ENCODE assay signal across 1 cellular context in the genomic region with DNA sequence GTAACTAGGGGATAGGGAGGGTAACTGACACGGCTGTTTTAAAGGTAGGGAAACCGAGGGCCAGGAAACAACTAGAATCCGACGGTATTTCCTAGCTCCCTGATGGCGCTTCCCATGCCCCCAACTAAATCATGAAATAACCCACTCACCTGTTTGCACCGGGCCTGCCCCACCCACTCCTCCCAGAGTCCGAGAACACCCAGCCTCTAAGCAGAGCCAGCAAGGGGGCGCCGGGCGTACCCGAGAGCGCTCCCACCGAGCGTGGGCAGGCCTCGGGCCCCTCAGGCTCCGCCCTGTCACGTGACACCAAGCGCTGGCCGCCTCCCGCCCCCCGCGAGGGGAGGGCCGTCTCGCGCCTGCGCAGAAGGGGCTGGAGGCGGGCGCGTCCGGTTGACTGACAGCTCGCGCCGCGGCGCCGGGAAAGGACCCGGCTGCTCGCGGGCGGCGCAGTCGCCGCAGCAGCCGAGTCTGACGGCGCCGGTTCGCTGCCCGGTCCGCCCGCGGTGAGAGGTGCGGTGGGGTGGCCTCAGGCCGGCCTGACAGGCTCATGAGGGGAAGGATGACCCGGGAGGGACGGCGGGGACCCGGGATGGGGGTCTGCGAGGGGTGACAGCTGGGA.
A peak's percentile ranks its signal among the peaks of the same experiment; 100 is the strongest.
TF ChIP-seq lines count a peak whose summit lies in the region.

A gene with protein sequence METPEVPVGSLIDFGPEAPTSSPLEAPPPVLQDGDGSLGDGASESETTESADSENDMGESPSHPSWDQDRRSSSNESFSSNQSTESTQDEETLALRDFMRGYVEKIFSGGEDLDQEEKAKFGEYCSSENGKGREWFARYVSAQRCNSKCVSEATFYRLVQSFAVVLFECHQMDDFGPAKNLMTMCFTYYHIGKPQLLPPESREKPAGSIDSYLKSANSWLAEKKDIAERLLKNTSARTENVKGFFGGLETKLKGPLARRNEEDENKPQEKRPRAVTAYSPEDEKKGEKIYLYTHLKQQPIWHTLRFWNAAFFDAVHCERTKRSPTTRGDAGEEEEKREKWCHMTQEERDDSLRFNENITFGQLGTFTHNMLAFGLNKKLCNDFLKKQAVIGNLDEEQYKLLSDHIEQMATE (plus strand): TSS at position 447 of the 619 bp plus-strand sequence. CDS start 39,277 bp downstream, outside the sequence.

TF ChIP-seq in HepG2, 621 proteins besides CTCF, POLR2A, EP300 and RAD21 (continued from another document and continues in another):
- TF ChIP-seq, protein P1, sequence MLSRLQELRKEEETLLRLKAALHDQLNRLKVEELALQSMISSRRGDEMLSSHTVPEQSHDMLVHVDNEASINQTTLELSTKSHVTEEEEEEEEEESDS (CRISPR knock-in tag; IDR thresholded peaks at IDR 0.05; ENCODE audit: borderline replicate concordance): no peak
- TF ChIP-seq XBP1 (CRISPR knock-in tag; IDR thresholded peaks at IDR 0.05) (no peak), ONECUT2 (CRISPR knock-in tag; IDR thresholded peaks at IDR 0.05) (no peak), FOXA1 (IDR thresholded peaks at IDR 0.05) (no peak), FOXA1 (CRISPR knock-in tag; IDR thresholded peaks at IDR 0.05) (no peak), IRX3 (CRISPR knock-in tag; IDR thresholded peaks at IDR 0.05; ENCODE audit: borderline replicate concordance, low read depth) (no peak), IKZF1 (IDR thresholded peaks at IDR 0.05) (no peak), ZNF256 (CRISPR knock-in tag; conservative IDR thresholded peaks at IDR 0.05) (no peak), ZNF549 (CRISPR knock-in tag; IDR thresholded peaks at IDR 0.05) (no peak), ZBTB21 (CRISPR knock-in tag; IDR thresholded peaks at IDR 0.05) (no peak; the same call in 1 of the 2 replicates), ZNF605 (CRISPR knock-in tag; IDR thresholded peaks at IDR 0.05) (peak; percentile 48; the same call in 1 of the 2 replicates), CHD2 (IDR thresholded peaks at IDR 0.05; ENCODE audit: low read depth, low read length) (peak; percentile 48; the same call in 1 of the 2 replicates), ZNF484 (CRISPR knock-in tag; IDR thresholded peaks at IDR 0.05; ENCODE audit: borderline replicate concordance, low read depth) (no peak), FOXP1 (IDR thresholded peaks at IDR 0.05) (no peak), FOXP1 (CRISPR knock-in tag; IDR thresholded peaks at IDR 0.05) (no peak), GLI4 (CRISPR knock-in tag; IDR thresholded peaks at IDR 0.05; ENCODE audit: borderline replicate concordance) (peak; percentile 71; the same call in 1 of the 2 replicates), GZF1 (CRISPR knock-in tag; IDR thresholded peaks at IDR 0.05) (peak; percentile 50; the same call in 1 of the 2 replicates), MLLT10 (CRISPR knock-in tag; IDR thresholded peaks at IDR 0.05) (no peak), GABPA (IDR thresholded peaks at IDR 0.05; ENCODE audit: low read depth, low read length) (no peak), GABPA (CRISPR knock-in tag; IDR thresholded peaks at IDR 0.05; ENCODE audit: low read depth) (peak; percentile 34; the same call in 1 of the 2 replicates), DPF2 (CRISPR knock-in tag; IDR thresholded peaks at IDR 0.05; ENCODE audit: borderline replicate concordance, low read depth) (no peak), TEAD3 (CRISPR knock-in tag; optimal IDR thresholded peaks at IDR 0.05; ENCODE audit: borderline replicate concordance) (no peak), MIER2 (CRISPR knock-in tag; IDR thresholded peaks at IDR 0.05) (no peak), HDAC1 (CRISPR knock-in tag; IDR thresholded peaks at IDR 0.05) (peak; percentile 53; the same call in 1 of the 2 replicates), ZNF788 (CRISPR knock-in tag; IDR thresholded peaks at IDR 0.05; ENCODE audit: borderline replicate concordance) (peak; percentile 61; the same call in 1 of the 2 replicates), RFXANK (CRISPR knock-in tag; IDR thresholded peaks at IDR 0.05) (no peak), JDP2 (CRISPR knock-in tag; IDR thresholded peaks at IDR 0.05; ENCODE audit: borderline replicate concordance) (no peak), NR2F1 (CRISPR knock-in tag; IDR thresholded peaks at IDR 0.05) (no peak), ZNF547 (CRISPR knock-in tag; IDR thresholded peaks at IDR 0.05) (peak; percentile 72), ZNF33B (CRISPR knock-in tag; IDR thresholded peaks at IDR 0.05) (0 out of 2 replicates have a peak, but pooled peaks have one; percentile 83), ISL2 (CRISPR knock-in tag; IDR thresholded peaks at IDR 0.05) (peak; percentile 44; the same call in 1 of the 2 replicates), FOXO1 (CRISPR knock-in tag; IDR thresholded peaks at IDR 0.05) (peak; percentile 50; the same call in 1 of the 2 replicates), ZNF431 (CRISPR knock-in tag; IDR thresholded peaks at IDR 0.05; ENCODE audit: borderline replicate concordance, low read depth) (0 out of 2 replicates have a peak, but pooled peaks have one; percentile 0)
- TF ChIP-seq, protein P2, sequence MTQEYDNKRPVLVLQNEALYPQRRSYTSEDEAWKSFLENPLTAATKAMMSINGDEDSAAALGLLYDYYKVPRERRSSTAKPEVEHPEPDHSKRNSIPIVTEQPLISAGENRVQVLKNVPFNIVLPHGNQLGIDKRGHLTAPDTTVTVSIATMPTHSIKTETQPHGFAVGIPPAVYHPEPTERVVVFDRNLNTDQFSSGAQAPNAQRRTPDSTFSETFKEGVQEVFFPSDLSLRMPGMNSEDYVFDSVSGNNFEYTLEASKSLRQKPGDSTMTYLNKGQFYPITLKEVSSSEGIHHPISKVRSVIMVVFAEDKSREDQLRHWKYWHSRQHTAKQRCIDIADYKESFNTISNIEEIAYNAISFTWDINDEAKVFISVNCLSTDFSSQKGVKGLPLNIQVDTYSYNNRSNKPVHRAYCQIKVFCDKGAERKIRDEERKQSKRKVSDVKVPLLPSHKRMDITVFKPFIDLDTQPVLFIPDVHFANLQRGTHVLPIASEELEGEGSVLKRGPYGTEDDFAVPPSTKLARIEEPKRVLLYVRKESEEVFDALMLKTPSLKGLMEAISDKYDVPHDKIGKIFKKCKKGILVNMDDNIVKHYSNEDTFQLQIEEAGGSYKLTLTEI (CRISPR knock-in tag; conservative IDR thresholded peaks at IDR 0.05): no peak
- TF ChIP-seq, protein P3, sequence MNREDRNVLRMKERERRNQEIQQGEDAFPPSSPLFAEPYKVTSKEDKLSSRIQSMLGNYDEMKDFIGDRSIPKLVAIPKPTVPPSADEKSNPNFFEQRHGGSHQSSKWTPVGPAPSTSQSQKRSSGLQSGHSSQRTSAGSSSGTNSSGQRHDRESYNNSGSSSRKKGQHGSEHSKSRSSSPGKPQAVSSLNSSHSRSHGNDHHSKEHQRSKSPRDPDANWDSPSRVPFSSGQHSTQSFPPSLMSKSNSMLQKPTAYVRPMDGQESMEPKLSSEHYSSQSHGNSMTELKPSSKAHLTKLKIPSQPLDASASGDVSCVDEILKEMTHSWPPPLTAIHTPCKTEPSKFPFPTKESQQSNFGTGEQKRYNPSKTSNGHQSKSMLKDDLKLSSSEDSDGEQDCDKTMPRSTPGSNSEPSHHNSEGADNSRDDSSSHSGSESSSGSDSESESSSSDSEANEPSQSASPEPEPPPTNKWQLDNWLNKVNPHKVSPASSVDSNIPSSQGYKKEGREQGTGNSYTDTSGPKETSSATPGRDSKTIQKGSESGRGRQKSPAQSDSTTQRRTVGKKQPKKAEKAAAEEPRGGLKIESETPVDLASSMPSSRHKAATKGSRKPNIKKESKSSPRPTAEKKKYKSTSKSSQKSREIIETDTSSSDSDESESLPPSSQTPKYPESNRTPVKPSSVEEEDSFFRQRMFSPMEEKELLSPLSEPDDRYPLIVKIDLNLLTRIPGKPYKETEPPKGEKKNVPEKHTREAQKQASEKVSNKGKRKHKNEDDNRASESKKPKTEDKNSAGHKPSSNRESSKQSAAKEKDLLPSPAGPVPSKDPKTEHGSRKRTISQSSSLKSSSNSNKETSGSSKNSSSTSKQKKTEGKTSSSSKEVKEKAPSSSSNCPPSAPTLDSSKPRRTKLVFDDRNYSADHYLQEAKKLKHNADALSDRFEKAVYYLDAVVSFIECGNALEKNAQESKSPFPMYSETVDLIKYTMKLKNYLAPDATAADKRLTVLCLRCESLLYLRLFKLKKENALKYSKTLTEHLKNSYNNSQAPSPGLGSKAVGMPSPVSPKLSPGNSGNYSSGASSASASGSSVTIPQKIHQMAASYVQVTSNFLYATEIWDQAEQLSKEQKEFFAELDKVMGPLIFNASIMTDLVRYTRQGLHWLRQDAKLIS (CRISPR knock-in tag; IDR thresholded peaks at IDR 0.05): no peak
- TF ChIP-seq, protein P4, sequence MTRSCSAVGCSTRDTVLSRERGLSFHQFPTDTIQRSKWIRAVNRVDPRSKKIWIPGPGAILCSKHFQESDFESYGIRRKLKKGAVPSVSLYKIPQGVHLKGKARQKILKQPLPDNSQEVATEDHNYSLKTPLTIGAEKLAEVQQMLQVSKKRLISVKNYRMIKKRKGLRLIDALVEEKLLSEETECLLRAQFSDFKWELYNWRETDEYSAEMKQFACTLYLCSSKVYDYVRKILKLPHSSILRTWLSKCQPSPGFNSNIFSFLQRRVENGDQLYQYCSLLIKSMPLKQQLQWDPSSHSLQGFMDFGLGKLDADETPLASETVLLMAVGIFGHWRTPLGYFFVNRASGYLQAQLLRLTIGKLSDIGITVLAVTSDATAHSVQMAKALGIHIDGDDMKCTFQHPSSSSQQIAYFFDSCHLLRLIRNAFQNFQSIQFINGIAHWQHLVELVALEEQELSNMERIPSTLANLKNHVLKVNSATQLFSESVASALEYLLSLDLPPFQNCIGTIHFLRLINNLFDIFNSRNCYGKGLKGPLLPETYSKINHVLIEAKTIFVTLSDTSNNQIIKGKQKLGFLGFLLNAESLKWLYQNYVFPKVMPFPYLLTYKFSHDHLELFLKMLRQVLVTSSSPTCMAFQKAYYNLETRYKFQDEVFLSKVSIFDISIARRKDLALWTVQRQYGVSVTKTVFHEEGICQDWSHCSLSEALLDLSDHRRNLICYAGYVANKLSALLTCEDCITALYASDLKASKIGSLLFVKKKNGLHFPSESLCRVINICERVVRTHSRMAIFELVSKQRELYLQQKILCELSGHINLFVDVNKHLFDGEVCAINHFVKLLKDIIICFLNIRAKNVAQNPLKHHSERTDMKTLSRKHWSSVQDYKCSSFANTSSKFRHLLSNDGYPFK (CRISPR knock-in tag; IDR thresholded peaks at IDR 0.05; ENCODE audit: borderline replicate concordance): 0 out of 2 replicates have a peak, but pooled peaks have one; percentile 6
- TF ChIP-seq, protein P5, sequence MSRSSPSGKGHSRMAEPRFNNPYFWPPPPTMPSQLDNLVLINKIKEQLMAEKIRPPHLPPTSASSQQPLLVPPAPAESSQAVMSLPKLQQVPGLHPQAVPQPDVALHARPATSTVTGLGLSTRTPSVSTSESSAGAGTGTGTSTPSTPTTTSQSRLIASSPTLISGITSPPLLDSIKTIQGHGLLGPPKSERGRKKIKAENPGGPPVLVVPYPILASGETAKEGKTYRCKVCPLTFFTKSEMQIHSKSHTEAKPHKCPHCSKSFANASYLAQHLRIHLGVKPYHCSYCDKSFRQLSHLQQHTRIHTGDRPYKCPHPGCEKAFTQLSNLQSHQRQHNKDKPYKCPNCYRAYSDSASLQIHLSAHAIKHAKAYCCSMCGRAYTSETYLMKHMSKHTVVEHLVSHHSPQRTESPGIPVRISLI (CRISPR knock-in tag; IDR thresholded peaks at IDR 0.05; ENCODE audit: borderline replicate concordance): no peak
- TF ChIP-seq, protein P6, sequence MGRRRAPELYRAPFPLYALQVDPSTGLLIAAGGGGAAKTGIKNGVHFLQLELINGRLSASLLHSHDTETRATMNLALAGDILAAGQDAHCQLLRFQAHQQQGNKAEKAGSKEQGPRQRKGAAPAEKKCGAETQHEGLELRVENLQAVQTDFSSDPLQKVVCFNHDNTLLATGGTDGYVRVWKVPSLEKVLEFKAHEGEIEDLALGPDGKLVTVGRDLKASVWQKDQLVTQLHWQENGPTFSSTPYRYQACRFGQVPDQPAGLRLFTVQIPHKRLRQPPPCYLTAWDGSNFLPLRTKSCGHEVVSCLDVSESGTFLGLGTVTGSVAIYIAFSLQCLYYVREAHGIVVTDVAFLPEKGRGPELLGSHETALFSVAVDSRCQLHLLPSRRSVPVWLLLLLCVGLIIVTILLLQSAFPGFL (CRISPR knock-in tag; IDR thresholded peaks at IDR 0.05): no peak
- TF ChIP-seq, protein P7, sequence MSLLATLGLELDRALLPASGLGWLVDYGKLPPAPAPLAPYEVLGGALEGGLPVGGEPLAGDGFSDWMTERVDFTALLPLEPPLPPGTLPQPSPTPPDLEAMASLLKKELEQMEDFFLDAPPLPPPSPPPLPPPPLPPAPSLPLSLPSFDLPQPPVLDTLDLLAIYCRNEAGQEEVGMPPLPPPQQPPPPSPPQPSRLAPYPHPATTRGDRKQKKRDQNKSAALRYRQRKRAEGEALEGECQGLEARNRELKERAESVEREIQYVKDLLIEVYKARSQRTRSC (CRISPR knock-in tag; IDR thresholded peaks at IDR 0.05; ENCODE audit: low read depth): no peak
- TF ChIP-seq, protein P8, sequence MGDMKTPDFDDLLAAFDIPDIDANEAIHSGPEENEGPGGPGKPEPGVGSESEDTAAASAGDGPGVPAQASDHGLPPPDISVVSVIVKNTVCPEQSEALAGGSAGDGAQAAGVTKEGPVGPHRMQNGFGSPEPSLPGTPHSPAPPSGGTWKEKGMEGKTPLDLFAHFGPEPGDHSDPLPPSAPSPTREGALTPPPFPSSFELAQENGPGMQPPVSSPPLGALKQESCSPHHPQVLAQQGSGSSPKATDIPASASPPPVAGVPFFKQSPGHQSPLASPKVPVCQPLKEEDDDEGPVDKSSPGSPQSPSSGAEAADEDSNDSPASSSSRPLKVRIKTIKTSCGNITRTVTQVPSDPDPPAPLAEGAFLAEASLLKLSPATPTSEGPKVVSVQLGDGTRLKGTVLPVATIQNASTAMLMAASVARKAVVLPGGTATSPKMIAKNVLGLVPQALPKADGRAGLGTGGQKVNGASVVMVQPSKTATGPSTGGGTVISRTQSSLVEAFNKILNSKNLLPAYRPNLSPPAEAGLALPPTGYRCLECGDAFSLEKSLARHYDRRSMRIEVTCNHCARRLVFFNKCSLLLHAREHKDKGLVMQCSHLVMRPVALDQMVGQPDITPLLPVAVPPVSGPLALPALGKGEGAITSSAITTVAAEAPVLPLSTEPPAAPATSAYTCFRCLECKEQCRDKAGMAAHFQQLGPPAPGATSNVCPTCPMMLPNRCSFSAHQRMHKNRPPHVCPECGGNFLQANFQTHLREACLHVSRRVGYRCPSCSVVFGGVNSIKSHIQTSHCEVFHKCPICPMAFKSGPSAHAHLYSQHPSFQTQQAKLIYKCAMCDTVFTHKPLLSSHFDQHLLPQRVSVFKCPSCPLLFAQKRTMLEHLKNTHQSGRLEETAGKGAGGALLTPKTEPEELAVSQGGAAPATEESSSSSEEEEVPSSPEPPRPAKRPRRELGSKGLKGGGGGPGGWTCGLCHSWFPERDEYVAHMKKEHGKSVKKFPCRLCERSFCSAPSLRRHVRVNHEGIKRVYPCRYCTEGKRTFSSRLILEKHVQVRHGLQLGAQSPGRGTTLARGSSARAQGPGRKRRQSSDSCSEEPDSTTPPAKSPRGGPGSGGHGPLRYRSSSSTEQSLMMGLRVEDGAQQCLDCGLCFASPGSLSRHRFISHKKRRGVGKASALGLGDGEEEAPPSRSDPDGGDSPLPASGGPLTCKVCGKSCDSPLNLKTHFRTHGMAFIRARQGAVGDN (CRISPR knock-in tag; IDR thresholded peaks at IDR 0.05): peak; percentile 91
- TF ChIP-seq, protein P9, sequence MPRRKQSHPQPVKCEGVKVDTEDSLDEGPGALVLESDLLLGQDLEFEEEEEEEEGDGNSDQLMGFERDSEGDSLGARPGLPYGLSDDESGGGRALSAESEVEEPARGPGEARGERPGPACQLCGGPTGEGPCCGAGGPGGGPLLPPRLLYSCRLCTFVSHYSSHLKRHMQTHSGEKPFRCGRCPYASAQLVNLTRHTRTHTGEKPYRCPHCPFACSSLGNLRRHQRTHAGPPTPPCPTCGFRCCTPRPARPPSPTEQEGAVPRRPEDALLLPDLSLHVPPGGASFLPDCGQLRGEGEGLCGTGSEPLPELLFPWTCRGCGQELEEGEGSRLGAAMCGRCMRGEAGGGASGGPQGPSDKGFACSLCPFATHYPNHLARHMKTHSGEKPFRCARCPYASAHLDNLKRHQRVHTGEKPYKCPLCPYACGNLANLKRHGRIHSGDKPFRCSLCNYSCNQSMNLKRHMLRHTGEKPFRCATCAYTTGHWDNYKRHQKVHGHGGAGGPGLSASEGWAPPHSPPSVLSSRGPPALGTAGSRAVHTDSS (CRISPR knock-in tag; conservative IDR thresholded peaks at IDR 0.05): no peak
